ENCODE assay signal across 22 cellular contexts in genomic region chr7:2990949-2991470, GRCh38.
"Had no signal": no experiment of that assay in that cellular context is flagged by ENCODE, and none has a peak within 500 bp of the region (broad histone marks: within the 10 kb centered on the region; RNA-seq: fewer than 3 reads in every experiment).

No MANE protein-coding gene starts in this region.

- H3K4me1 ChIP-seq: body of pancreas, heart right ventricle, lower lobe of right lung, stomach, tibial nerve, uterus had no signal

- H3K27ac Mint-ChIP-seq: activated CD8-positive, alpha-beta T cell treated with anti-CD3 and anti-CD28 coated beads for 36 hours; activated naive CD8-positive, alpha-beta T cell treated with anti-CD3 and anti-CD28 coated beads, Interleukin-2, amount 10 ng/mL, durations not matched to agents 7 days and 5 days; dendritic cell treated with granulocyte-macrophage colony-stimulating factor and Interleukin-4, amounts not matched to agents 40 ng/mL and 50 ng/mL, for 4 days; progenitor cell of endocrine pancreas had no signal

- H3K4me3 Mint-ChIP-seq: activated CD8-positive, alpha-beta T cell treated with anti-CD3 and anti-CD28 coated beads for 36 hours; activated naive CD8-positive, alpha-beta T cell treated with anti-CD3 and anti-CD28 coated beads, Interleukin-2, amount 10 ng/mL, durations not matched to agents 7 days and 5 days; dendritic cell treated with granulocyte-macrophage colony-stimulating factor and Interleukin-4, amounts not matched to agents 40 ng/mL and 50 ng/mL, for 4 days had no signal

- H3K4me3 ChIP-seq: body of pancreas, heart right ventricle, lower lobe of right lung, stomach, suprapubic skin, tibial nerve, uterus had no signal

- H3K9me3 ChIP-seq: body of pancreas, lower lobe of right lung, suprapubic skin, uterus had no signal

- H3K27me3 Mint-ChIP-seq: activated CD8-positive, alpha-beta T cell treated with anti-CD3 and anti-CD28 coated beads for 36 hours; activated naive CD8-positive, alpha-beta T cell treated with anti-CD3 and anti-CD28 coated beads, Interleukin-2, amount 10 ng/mL, durations not matched to agents 7 days and 5 days; naive thymus-derived CD4-positive, alpha-beta T cell; progenitor cell of endocrine pancreas had no signal

- H3K36me3 ChIP-seq: heart right ventricle, lower lobe of right lung, stomach, suprapubic skin, tibial nerve, uterus had no signal

- DNase-seq: activated CD4-positive, alpha-beta T cell treated with anti-CD3 and anti-CD28 coated beads for 48 hours; activated CD8-positive, alpha-beta T cell treated with anti-CD3 and anti-CD28 coated beads for 36 hours; activated naive CD4-positive, alpha-beta T cell treated with Interleukin-2 at 50 U/mL for 16 hours; activated naive CD8-positive, alpha-beta T cell treated with anti-CD3 and anti-CD28 coated beads, Interleukin-2, amount 10 ng/mL, durations not matched to agents 7 days and 5 days; activated T-cell treated with anti-CD3 and anti-CD28 coated beads, Interleukin-2, amount 50 U/mL, for 1 hour; anterior cingulate cortex; body of pancreas; effector CD4-positive, alpha-beta T cell; foreskin fibroblast; heart right ventricle; lower lobe of right lung; naive thymus-derived CD4-positive, alpha-beta T cell; retina; stimulated activated CD4-positive, alpha-beta T cell treated with anti-CD3 and anti-CD28 coated beads, Interleukin-4, amount 100 ng/mL, for 4 hours; stomach; uterus had no signal

- ATAC-seq: activated CD8-positive, alpha-beta T cell treated with anti-CD3 and anti-CD28 coated beads for 36 hours; body of pancreas; heart right ventricle; lower lobe of right lung; naive thymus-derived CD4-positive, alpha-beta T cell had no signal

- H3K27ac ChIP-seq: body of pancreas, heart right ventricle, lower lobe of right lung, stomach, suprapubic skin, tibial nerve, uterus had no signal

- H3K27me3 ChIP-seq: body of pancreas, heart right ventricle, stomach, tibial nerve, uterus had no signal

- FAIRE-seq: endometrium, keratinocyte had no signal
